Comparison of ENCODE assay signal across 1 cellular context in the genomic region with DNA sequence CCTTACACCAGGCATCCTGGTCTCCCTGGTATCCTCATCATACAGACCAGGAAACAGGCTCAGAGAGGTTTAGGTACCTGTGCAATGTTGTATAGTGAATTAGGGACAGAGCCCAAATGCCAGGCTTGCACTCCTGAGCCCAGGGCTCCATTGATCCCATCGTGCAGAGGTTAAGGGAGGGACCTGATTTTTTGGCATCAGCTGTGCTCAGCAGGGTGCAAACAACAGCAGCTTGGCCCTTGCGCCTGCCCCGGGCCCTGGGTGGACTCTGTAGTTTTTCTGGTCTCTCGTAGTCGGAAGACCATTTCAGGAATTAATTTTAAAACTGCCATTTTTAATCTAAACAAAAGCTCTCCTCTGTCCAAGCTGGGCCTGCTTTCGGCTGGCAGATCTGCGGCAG.
TF ChIP-seq lines count a peak whose summit lies in the region.

No MANE protein-coding gene starts in this region.

TF ChIP-seq in H1, 55 proteins besides CTCF, POLR2A, EP300 and RAD21:
- TF ChIP-seq, protein P1, sequence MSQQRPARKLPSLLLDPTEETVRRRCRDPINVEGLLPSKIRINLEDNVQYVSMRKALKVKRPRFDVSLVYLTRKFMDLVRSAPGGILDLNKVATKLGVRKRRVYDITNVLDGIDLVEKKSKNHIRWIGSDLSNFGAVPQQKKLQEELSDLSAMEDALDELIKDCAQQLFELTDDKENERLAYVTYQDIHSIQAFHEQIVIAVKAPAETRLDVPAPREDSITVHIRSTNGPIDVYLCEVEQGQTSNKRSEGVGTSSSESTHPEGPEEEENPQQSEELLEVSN (IDR thresholded peaks at IDR 0.05): no peak
- TF ChIP-seq CEBPB (IDR thresholded peaks at IDR 0.05; ENCODE audit: low read depth, low read length): no peak
- no peak for TF ChIP-seq SP2 (IDR thresholded peaks at IDR 0.05; ENCODE audit: low read length)
- no peak for TF ChIP-seq EZH2 (IDR thresholded peaks at IDR 0.05; ENCODE audit: low read depth, low read length, severe bottlenecking)
- no peak for TF ChIP-seq SUZ12 (IDR thresholded peaks at IDR 0.05; ENCODE audit: low read length)
- TF ChIP-seq KDM5A (IDR thresholded peaks at IDR 0.05; ENCODE audit: low read length): no peak
- no peak for TF ChIP-seq CTBP2 (IDR thresholded peaks at IDR 0.05; ENCODE audit: borderline replicate concordance, insufficient read depth, insufficient read length, low read length)
- TF ChIP-seq RNF2 (IDR thresholded peaks at IDR 0.05; ENCODE audit: borderline replicate concordance, low read depth, low read length, missing control alignments, poor library complexity, severe bottlenecking): no peak
- TF ChIP-seq KDM1A (IDR thresholded peaks at IDR 0.05; ENCODE audit: borderline replicate concordance, low read length): no peak
- no peak for TF ChIP-seq FOSL1 (IDR thresholded peaks at IDR 0.05; ENCODE audit: insufficient read depth, low read depth, low read length)
- no peak for TF ChIP-seq ZNF274 (IDR thresholded peaks at IDR 0.05; ENCODE audit: borderline replicate concordance, extremely low read depth, low read length)
- no peak for TF ChIP-seq CBX5 (IDR thresholded peaks at IDR 0.05; ENCODE audit: low read depth, low read length)
- TF ChIP-seq KDM4A (IDR thresholded peaks at IDR 0.05; ENCODE audit: low read depth, low read length, severe bottlenecking): no peak
- TF ChIP-seq POLR2AphosphoS5 (IDR thresholded peaks at IDR 0.05; ENCODE audit: low read depth, low read length): no peak
- TF ChIP-seq EGR1 (IDR thresholded peaks at IDR 0.05; ENCODE audit: borderline replicate concordance, low read depth, low read length): no peak
- TF ChIP-seq SP1 (IDR thresholded peaks at IDR 0.05; ENCODE audit: low read depth, low read length): no peak
- TF ChIP-seq CBX8 (IDR thresholded peaks at IDR 0.05; ENCODE audit: borderline replicate concordance, low read depth, low read length): no peak
- no peak for TF ChIP-seq TBP (IDR thresholded peaks at IDR 0.05; ENCODE audit: low read depth, low read length)
- TF ChIP-seq BCL11A (IDR thresholded peaks at IDR 0.05; ENCODE audit: low read depth in 2 of 2, low read length in 2 of 2): no peak
